In the genomic region with DNA sequence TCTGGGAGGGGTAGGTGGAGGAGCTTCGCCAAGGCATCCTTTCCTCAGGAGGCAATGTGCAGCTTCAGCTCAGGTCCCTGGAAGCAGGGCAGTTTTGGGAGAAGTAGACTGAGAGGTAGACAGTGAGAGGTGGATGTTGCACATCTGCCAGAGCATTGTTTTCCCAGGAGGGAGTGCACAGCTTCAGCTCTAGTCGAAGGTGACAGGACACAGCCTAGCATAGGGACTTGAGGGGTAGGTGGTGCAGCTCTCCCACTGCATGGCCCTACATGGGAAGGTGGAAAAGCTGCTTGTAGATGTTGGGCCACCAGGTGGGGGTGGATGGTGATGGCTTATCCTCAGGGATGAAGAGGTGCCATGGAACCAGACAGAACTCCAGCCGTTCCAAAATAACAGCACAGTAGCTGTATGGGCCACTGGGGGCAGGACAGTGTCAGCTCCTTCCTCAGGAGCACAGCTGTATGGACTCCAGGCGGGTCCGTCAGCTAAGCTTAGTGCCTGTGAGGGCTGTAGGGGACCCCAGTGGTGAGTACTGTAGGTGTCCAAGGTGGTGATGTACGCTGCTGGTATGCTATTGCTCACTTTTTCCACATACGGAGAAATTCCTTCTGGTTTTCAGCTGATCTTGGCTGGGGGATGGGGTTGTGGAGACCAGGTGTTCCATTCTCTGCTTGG, we compare ENCODE assay signal across 15 cellular contexts. TPM values are rescaled to one million over a fixed set of nuclear protein-coding genes. Genes with fewer than 3 reads are reported as not detected.
DNase-seq lines count a peak whose midpoint lies in the region; ATAC-seq and TF ChIP-seq lines count a peak whose summit lies in the region.
"Had no signal": no experiment of that assay in that cellular context is flagged by ENCODE, and none has a peak within 500 bp of the region (broad histone marks: within the 10 kb centered on the region; RNA-seq: fewer than 3 reads in every experiment).

No MANE protein-coding gene starts in this region.

- H3K9me3 ChIP-seq in esophagus (ENCODE audit: control insufficient read depth in 2 of 2, insufficient read depth in 1 of 2, low read depth in 1 of 2, low read length in 1 of 2) (no peaks in the 10 kb centered on the region), psoas muscle (no peaks in the 10 kb centered on the region), thyroid gland (no peaks in the 10 kb centered on the region)

- peak in 3 of 4 donors; percentile 17 to 28 (median 20) for ATAC-seq in psoas muscle
- ATAC-seq: stimulated activated naive CD8-positive, alpha-beta T cell treated with anti-CD3 and anti-CD28 coated beads, Interleukin-15, Interleukin-2, amounts not matched to agents 100 U/mL and 50 U/mL, for 24 hours had no signal

- H3K4me3 ChIP-seq in esophagus (ENCODE audit: low read depth in 1 of 2, low read length in 2 of 2) (no peak overlapping the region), psoas muscle (no peak overlapping the region), thyroid gland (replicated peaks in 1 of 3) (no peak overlapping the region)

- TF ChIP-seq POLR2A in thyroid gland (IDR thresholded peaks at IDR 0.05): no peak

- H3K36me3 ChIP-seq in esophagus (ENCODE audit: control insufficient read depth in 2 of 2, insufficient read depth in 2 of 2, low read length in 1 of 2): peaks cover 0 to 8% of the 10 kb centered on the region in 2 donors
- peaks cover 0 to 32% of the 10 kb centered on the region in 2 donors for H3K36me3 ChIP-seq in psoas muscle (ENCODE audit: insufficient read depth in 1 of 2, low read depth in 1 of 2)
- peaks cover 0 to 13% of the 10 kb centered on the region in 2 donors for H3K36me3 ChIP-seq in thyroid gland

- WGBS in esophagus, 2 donors: 67 to 75% methylated on average over 7 of the region's 7 CpGs
- WGBS in psoas muscle, 3 donors: 77 to 90% (median 79%) methylated on average over 7 of the region's 7 CpGs
- 75 to 90% methylated on average over 7 of the region's 7 CpGs for WGBS in thyroid gland, 2 donors

- peak overlapping the region; percentile 82 to 94 for H3K27ac ChIP-seq in esophagus (ENCODE audit: low read depth in 2 of 2, low read length in 1 of 2)
- peak overlapping the region; percentile 68 for H3K27ac ChIP-seq in psoas muscle
- H3K27ac ChIP-seq in thyroid gland: no peak overlapping the region
- H3K27ac ChIP-seq: HL-60 had no signal

- no peak for TF ChIP-seq CTCF in psoas muscle (IDR thresholded peaks at IDR 0.05)
- no peak for TF ChIP-seq CTCF in thyroid gland (IDR thresholded peaks at IDR 0.05)

- DNase-seq in ELR (ENCODE audit: low read depth) (peak; percentile 52), RKO (ENCODE audit: low spot score) (peak; percentile 19), psoas muscle (no peak), thyroid gland (no peak), Ammon's horn (ENCODE audit: low spot score) (no peak), DMS 273 treated with DMSO at 0.1 percent for 48 hours (lab: John Stamatoyannopoulos, UW) (no peak), T1000 (lab: John Stamatoyannopoulos, UW) (no peak)
- DNase-seq: activated CD4-positive, alpha-beta memory T cell treated with anti-CD3 and anti-CD28 coated beads, Interleukin-2, amount 10 ng/mL, durations not matched to agents 7 days and 5 days; effector CD4-positive, alpha-beta T cell; NCI-H1930; NCI-H774; SIG-M5; stimulated activated naive CD8-positive, alpha-beta T cell treated with anti-CD3 and anti-CD28 coated beads, Interleukin-15, Interleukin-2, amounts not matched to agents 100 U/mL and 50 U/mL, for 24 hours had no signal

- H3K27me3 ChIP-seq in esophagus (ENCODE audit: control insufficient read depth in 1 of 2, insufficient read depth in 2 of 2, low read length in 2 of 2) (no peaks in the 10 kb centered on the region), psoas muscle (ENCODE audit: insufficient read depth in 3 of 3, low read length in 2 of 3) (no peaks in the 10 kb centered on the region), thyroid gland (no peaks in the 10 kb centered on the region)

- intact Hi-C loops in psoas muscle (cut with DNase I): loop anchor here in 1 of 2 donors (2.0 kb wide), 1 partner anchor 14 kb away; no protein-coding TSS in a partner anchor
- intact Hi-C loops in thyroid gland (cut with DNase I): no loop called here

- H3K4me1 ChIP-seq in esophagus (ENCODE audit: control insufficient read depth in 2 of 2, insufficient read depth in 2 of 2, low read length in 1 of 2) (peaks cover 8 to 18% of the 10 kb centered on the region in 2 donors), psoas muscle (peaks cover 19% of the 10 kb centered on the region), thyroid gland (peaks cover 0 to 8% of the 10 kb centered on the region in 2 donors)

RNA-seq across cellular contexts. Expression of a gene that starts 17.4 kb away (rescaled TPM):
- polyA plus RNA-seq in esophagus (1 to 10 TPM; 1.4 to 2.6 TPM), psoas muscle (1 to 10 TPM; 1.0 to 3.9 (median 2.0) TPM)
- total RNA-seq in psoas muscle (1 to 10 TPM; 6.7 to 6.8 (median 6.7) TPM), thyroid gland (10 to 100 TPM; 10.6 to 17.2 (median 14.7) TPM)

RNA-seq across cellular contexts. Expression of a gene that starts 22.6 kb away (rescaled TPM):
- polyA plus RNA-seq in esophagus (1 to 10 TPM in 1 of 2 donors, under 1 TPM in 1; 0.75 to 3.8 TPM), psoas muscle (1 to 10 TPM; 1.0 to 7.0 (median 1.1) TPM)
- total RNA-seq in psoas muscle (10 to 100 TPM; 30.1 to 54.0 (median 38.1) TPM), thyroid gland (100 to 1,000 TPM in 1 of 4 donors, 10 to 100 TPM in 3; 88.0 to 139 (median 92.3) TPM)

RNA-seq across cellular contexts. Expression of a gene that starts 48.2 kb away (rescaled TPM):
- 1 to 10 TPM; 2.2 to 3.0 TPM for polyA plus RNA-seq in esophagus
- 1 to 10 TPM; 3.3 to 8.8 (median 6.8) TPM for total RNA-seq in psoas muscle
- polyA plus RNA-seq in psoas muscle: 1 to 10 TPM; 2.3 to 6.2 (median 3.3) TPM
- 10 to 100 TPM; 10.7 to 14.1 (median 13.9) TPM for total RNA-seq in thyroid gland

Comparison
In these comparisons a context has a peak if more than half of its experiments do, and no peak if none do; other contexts are left out.
1. DNase-seq: peak in ELR (single experiment) and RKO (single experiment); none in psoas muscle (0 of 2), thyroid gland (0 of 2), Ammon's horn (single experiment), DMS 273 treated with DMSO at 0.1 percent for 48 hours (single experiment) and T1000 (single experiment).
2. H3K27ac ChIP-seq: peak in esophagus (2 of 2) and psoas muscle (single experiment); none in thyroid gland (0 of 3).